Comparison of ENCODE assay signal across 24 cellular contexts in genomic region chr14:75628816-75629215, GRCh38.
"Had no signal": no experiment of that assay in that cellular context is flagged by ENCODE, and none has a peak within 500 bp of the region (broad histone marks: within the 10 kb centered on the region; RNA-seq: fewer than 3 reads in every experiment).

No MANE protein-coding gene starts in this region.

- H3K9me3 ChIP-seq: breast epithelium, gastrocnemius medialis, heart left ventricle, left ventricle myocardium inferior, sigmoid colon, spleen, thoracic aorta, upper lobe of right lung had no signal

- FAIRE-seq: kidney had no signal

- H3K4me3 ChIP-seq: breast epithelium, coronary artery, gastrocnemius medialis, heart left ventricle, left ventricle myocardium inferior, sigmoid colon, spleen, thoracic aorta, upper lobe of right lung had no signal

- H3K4me1 ChIP-seq: breast epithelium, gastrocnemius medialis, left ventricle myocardium inferior, sigmoid colon, upper lobe of right lung had no signal

- DNase-seq: activated CD4-positive, alpha-beta T cell treated with anti-CD3 and anti-CD28 coated beads, Interleukin-2, amount 10 ng/mL, durations not matched to agents 7 days and 5 days; activated CD8-positive, alpha-beta T cell treated with anti-CD3 and anti-CD28 coated beads, Interleukin-2, amount 10 ng/mL, durations not matched to agents 7 days and 5 days; activated naive CD4-positive, alpha-beta T cell treated with anti-CD3 and anti-CD28 coated beads, Interleukin-2, amount 10 ng/mL, durations not matched to agents 7 days and 5 days; activated naive CD8-positive, alpha-beta T cell treated with anti-CD3 and anti-CD28 coated beads, Interleukin-2, amount 50 U/mL, for 24 hours; activated T-cell treated with anti-CD3 and anti-CD28 coated beads, Interleukin-2, amount 50 U/mL, for 24 hours; anterior cingulate cortex; erythroblast; gastrocnemius medialis; heart left ventricle; kidney; left ventricle myocardium inferior; mammary epithelial cell; midbrain; nephron progenitor cell; occipital lobe; posterior cingulate gyrus; sigmoid colon; spleen; stimulated activated CD4-positive, alpha-beta T cell treated with anti-CD3 and anti-CD28 coated beads, Interleukin-4, amount 100 ng/mL, for 4 hours; T1000; upper lobe of right lung had no signal

- H3K27me3 ChIP-seq: breast epithelium, gastrocnemius medialis, heart left ventricle, sigmoid colon, spleen, upper lobe of right lung had no signal

- H3K27ac ChIP-seq: breast epithelium, coronary artery, gastrocnemius medialis, heart left ventricle, left ventricle myocardium inferior, sigmoid colon, thoracic aorta, upper lobe of right lung had no signal

- H3K36me3 ChIP-seq: breast epithelium, gastrocnemius medialis, sigmoid colon, thoracic aorta, upper lobe of right lung had no signal
